ENCODE assay signal across 8 cellular contexts in the genomic region with DNA sequence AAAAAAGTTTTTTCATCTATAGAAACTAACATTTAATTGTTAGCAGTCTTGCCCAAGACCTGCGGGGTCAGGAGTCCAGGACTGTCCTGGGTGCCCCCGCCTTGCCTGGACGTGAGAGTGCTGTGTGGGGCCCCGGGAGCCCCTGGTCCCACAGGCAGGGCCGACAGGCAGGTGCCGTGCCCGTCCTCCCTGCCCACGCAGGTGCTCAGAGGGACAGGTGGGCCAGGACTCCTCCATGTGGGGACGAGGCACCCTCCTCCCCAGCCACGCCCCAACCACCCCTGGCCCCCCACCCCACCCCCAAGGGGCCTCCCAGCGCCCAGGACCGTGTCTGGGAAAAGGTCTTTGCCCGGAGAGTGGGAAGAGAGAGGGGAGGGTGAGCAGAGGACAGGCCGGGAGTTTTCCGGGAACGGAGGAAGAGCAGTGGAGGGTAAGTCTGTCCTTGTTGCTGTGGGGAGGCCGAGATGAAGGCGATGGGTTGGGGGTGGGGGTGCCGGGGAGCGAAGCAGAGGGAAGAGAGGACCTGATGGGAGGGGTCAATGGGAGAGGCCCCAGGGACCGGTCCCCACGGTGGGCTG. TPM values are rescaled to one million over a fixed set of nuclear protein-coding genes. Genes with fewer than 3 reads are reported as not detected.
A peak's percentile ranks its signal among the peaks of the same experiment; 100 is the strongest.
DNase-seq lines count a peak whose midpoint lies in the region; ATAC-seq, FAIRE-seq and TF ChIP-seq lines count a peak whose summit lies in the region.

No MANE protein-coding gene starts in this region.

- no peak for TF ChIP-seq POLR2A in GM12878 (IDR thresholded peaks at IDR 0.05; ENCODE audit: low read depth, low read length)
- TF ChIP-seq POLR2A in lower leg skin (IDR thresholded peaks at IDR 0.05) = no peak

- no peaks in the 10 kb centered on the region for H3K9me3 Mint-ChIP-seq in activated T-cell treated with anti-CD3 and anti-CD28 coated beads, Interleukin-2, amount 50 U/mL, for 72 hours

- peak overlapping the region; percentile 62 for H3K9ac ChIP-seq in GM12878 (ENCODE audit: control insufficient read depth, insufficient read depth, low read length)

- no peak for TF ChIP-seq CTCF in GM12878 (IDR thresholded peaks at IDR 0.05 in 2 of 3, conservative IDR thresholded peaks at IDR 0.05 in 1 of 3; ENCODE audit: control insufficient read depth in 2 of 3, extremely low read depth in 1 of 3, insufficient read depth in 1 of 3, low read depth in 3 of 3, low read length in 3 of 3)
- TF ChIP-seq CTCF in lower leg skin (IDR thresholded peaks at IDR 0.05) = no peak
- TF ChIP-seq CTCF in upper lobe of right lung (IDR thresholded peaks at IDR 0.05) = no peak

- H3K4me1 Mint-ChIP-seq in activated T-cell treated with anti-CD3 and anti-CD28 coated beads, Interleukin-2, amount 50 U/mL, for 72 hours (ENCODE audit: low read depth) = peaks cover 24% of the 10 kb centered on the region

- POLR2A ChIA-PET in GM12878 (lab: Charles Lee) = interaction anchor here (0.7 to 3.0 kb wide), 4 partner anchors 43 to 274 kb away, joined by 3 to 19 read pairs (median 4); a partner anchor contains a TSS

- H3K4me3 ChIP-seq in GM12878 = peak overlapping the region; percentile 77; the same call in 1 of the 2 replicates
- peak overlapping the region; percentile 33 for H3K4me3 ChIP-seq in lower leg skin (ENCODE audit: low read depth, poor library complexity, severe bottlenecking)
- peak overlapping the region; percentile 81 for H3K4me3 ChIP-seq in upper lobe of right lung

- H3K36me3 ChIP-seq in GM12878 (ENCODE audit: control insufficient read depth in 2 of 2, insufficient read depth in 2 of 2, low read length in 1 of 2) (no peaks in the 10 kb centered on the region), upper lobe of right lung (no peaks in the 10 kb centered on the region)

- CTCF ChIA-PET in GM12878 (lab: Yijun Ruan, JAX) = interaction anchor here (1.0 to 3.5 kb wide), 4 partner anchors 81 to 114 kb away, joined by 3 to 163 read pairs (median 39); a partner anchor contains a TSS

- intact Hi-C loops in GM12878 (cut with micrococcal nuclease; ENCODE audit: unreplicated experiment) = loop anchor here (10.0 kb wide), 1 partner anchor 155 kb away; a partner anchor contains a TSS
- intact Hi-C loops in lower leg skin (cut with DNase I; ENCODE audit: low total_unique reads) = loop anchor here (2.0 to 10.0 kb wide), 2 partner anchors 55 to 95 kb away; a partner anchor contains a TSS
- intact Hi-C loops in upper lobe of right lung (cut with DNase I) = loop anchor here (10.0 kb wide), 1 partner anchor 85 kb away; a partner anchor contains a TSS

- H3K9me3 ChIP-seq in GM12878 (replicated peaks; ENCODE audit: control insufficient read depth, insufficient read depth, low read length) = no peaks in the 10 kb centered on the region
- no peaks in the 10 kb centered on the region for H3K9me3 ChIP-seq in upper lobe of right lung

- FAIRE-seq in GM12878 (lab: Jason Lieb, UNC) = no peak

- H3K36me3 Mint-ChIP-seq in activated T-cell treated with anti-CD3 and anti-CD28 coated beads, Interleukin-2, amount 50 U/mL, for 72 hours (ENCODE audit: insufficient read depth in 2 of 2) = no peaks in the 10 kb centered on the region

- DNase-seq in activated T-cell treated with anti-CD3 and anti-CD28 coated beads, Interleukin-2, amount 50 U/mL, for 72 hours = no peak
- DNase-seq in activated T-cell treated with anti-CD3 and anti-CD28 coated beads, Interleukin-2, amount 50 U/mL, for 1 hour = no peak
- DNase-seq in GM12878 (ENCODE audit: low read depth, low spot score) (no peak), lower leg skin (ENCODE audit: low spot score in 2 of 2) (no peak), upper lobe of right lung (no peak), superior temporal gyrus (ENCODE audit: extremely low spot score) (no peak), NCI-H69 (lab: John Stamatoyannopoulos, UW) (no peak)

- in situ Hi-C loops in GM12878 (cut with MboI) = loop anchor here (5.0 kb wide), 1 partner anchor 88 kb away; no protein-coding TSS in a partner anchor

- H3K4me1 ChIP-seq in GM12878 (ENCODE audit: control insufficient read depth, insufficient read depth, low read length) (peaks cover 10% of the 10 kb centered on the region), upper lobe of right lung (peaks cover 20% of the 10 kb centered on the region)

- H2AFZ ChIP-seq in GM12878 (ENCODE audit: control insufficient read depth, low read depth, low read length) = peak overlapping the region; percentile 97

- 18% methylated on average over 18 of the region's 22 CpGs for WGBS in GM12878 (ENCODE audit: insufficient coverage, insufficient replicate concordance, low lambda C conversion rate, missing lambda C conversion rate)
- WGBS in lower leg skin, 2 donors = 14 to 22% methylated on average over 19 to 20 of the region's 22 CpGs

- H3K4me3 Mint-ChIP-seq in activated T-cell treated with anti-CD3 and anti-CD28 coated beads, Interleukin-2, amount 50 U/mL, for 72 hours = peak overlapping the region; percentile 79 to 81

- RAD21 ChIA-PET in GM12878 (lab: Charles Lee; ENCODE audit: unreplicated experiment) = interaction anchor here (1.0 kb wide), 1 partner anchor 86 kb away, joined by 9 read pairs; no protein-coding TSS in a partner anchor

- H3K27me3 Mint-ChIP-seq in activated T-cell treated with anti-CD3 and anti-CD28 coated beads, Interleukin-2, amount 50 U/mL, for 72 hours (ENCODE audit: low read depth) = no peaks in the 10 kb centered on the region

- no TSS peak for BruUV-seq in GM12878 (replicated peaks; lab: Mats Ljungman, UMichigan)

- H3K27ac Mint-ChIP-seq in activated T-cell treated with anti-CD3 and anti-CD28 coated beads, Interleukin-2, amount 50 U/mL, for 72 hours = peak overlapping the region; percentile 57

- SMC1A ChIA-PET in GM12878 (lab: Charles Lee; ENCODE audit: uncharacterized antibody, unreplicated experiment) = interaction anchor here (1.0 kb wide), 1 partner anchor 85 kb away, joined by 7 read pairs; no protein-coding TSS in a partner anchor

- TF ChIP-seq EP300 in GM12878 (IDR thresholded peaks at IDR 0.05; ENCODE audit: borderline replicate concordance in 1 of 2, control insufficient read depth in 1 of 2, low read depth in 2 of 2, low read length in 2 of 2) = no peak

- H3K27me3 ChIP-seq in GM12878 (replicated peaks in 1 of 2; ENCODE audit: control insufficient read depth in 2 of 2, insufficient read depth in 2 of 2, low read length in 1 of 2) = no peaks in the 10 kb centered on the region
- no peaks in the 10 kb centered on the region for H3K27me3 ChIP-seq in upper lobe of right lung

- H3K27ac ChIP-seq in GM12878 (ENCODE audit: control insufficient read depth, insufficient read depth) (peak overlapping the region; percentile 53), upper lobe of right lung (peak overlapping the region; percentile 89)

- no peak for ATAC-seq in activated T-cell treated with anti-CD3 and anti-CD28 coated beads, Interleukin-2, amount 50 U/mL, for 72 hours (replicated peaks in 1 of 2)
- ATAC-seq in GM12878 (peak; percentile 12; the same call in 2 of the 3 replicates), upper lobe of right lung (no peak), GM18867 (IDR thresholded peaks at IDR 0.05; ENCODE audit: unreplicated experiment) (no peak)

- peaks cover under 1% of the 10 kb centered on the region; the same call in 1 of the 2 replicates for H3K79me2 ChIP-seq in GM12878 (ENCODE audit: control insufficient read depth, insufficient read depth, low read length)

- peak overlapping the region; percentile 98 for H3K4me2 ChIP-seq in GM12878 (ENCODE audit: control insufficient read depth, insufficient read depth)

- TF ChIP-seq RAD21 in GM12878 (IDR thresholded peaks at IDR 0.05; ENCODE audit: insufficient read depth, low read depth, low read length) = no peak

- no peaks in the 10 kb centered on the region for H4K20me1 ChIP-seq in GM12878 (ENCODE audit: control insufficient read depth, insufficient read depth)

RNA-seq across cellular contexts. Expression of a gene that starts 2.7 kb away (rescaled TPM):
- 1 to 10 TPM; 1.0 to 1.4 TPM for total RNA-seq in activated T-cell treated with anti-CD3 and anti-CD28 coated beads, Interleukin-2, amount 50 U/mL, for 72 hours
- total RNA-seq in GM12878 (2013; cell fraction: nucleolus; rRNA removed) = 1.1 and 2.4 TPM in 2 replicates
- total RNA-seq in GM12878 (2014; rRNA removed) = 0.40 TPM in 1 of 2 replicates, not detected in the other
- not detected in 2 replicates for total RNA-seq in GM12878 (2014; rRNA removed; fragmentation: Illumina TruSeq; extraction: Trizol)
- 0.64 TPM in 1 of 2 replicates, not detected in the other for total RNA-seq in GM12878 (2021)
- polyA plus RNA-seq in GM12878 (2011; ENCODE audit: low read depth) = not detected
- 0.20 and 0.48 TPM in 2 replicates for polyA plus RNA-seq in GM12878 (2011; rRNA removed)
- 0.07 and 0.42 TPM in 2 replicates for polyA plus RNA-seq in GM12878 (2011; cell fraction: cytosol; rRNA removed)
- 11.8 and 13.0 TPM in 2 replicates for polyA plus RNA-seq in GM12878 (2011; cell fraction: nucleus; rRNA removed)
- polyA plus RNA-seq in GM12878 (2012) = 0.72 and 0.74 TPM in 2 replicates
- 0.25 TPM in 1 of 2 replicates, not detected in the other for polyA plus RNA-seq in GM12878 (2014; fragmentation: Illumina TruSeq; extraction: Trizol)
- polyA plus RNA-seq in GM12878 (2014; fragmentation: Nextera tagmentation; extraction: Ambion mirVana) = not detected
- 0.06 and 0.41 TPM in 2 replicates for polyA plus RNA-seq in GM12878 (2014; rRNA removed)
- polyA plus RNA-seq in GM12878 (2016; fragmentation: Nextera tagmentation; extraction: Ambion mirVana) = under 1 TPM; 0.33 to 0.44 TPM
- 0.22 and 0.26 TPM in 2 replicates for polyA minus RNA-seq in GM12878 (2011; rRNA and poly(A)+ RNA removed)
- polyA minus RNA-seq in GM12878 (2011; cell fraction: cytosol; rRNA and poly(A)+ RNA removed) = not detected in 2 replicates
- polyA minus RNA-seq in GM12878 (2011; cell fraction: nucleus; rRNA and poly(A)+ RNA removed) = 1.2 and 2.8 TPM in 2 replicates
- total RNA-seq in lower leg skin = not detected
- total RNA-seq in upper lobe of right lung = 2.6 TPM

RNA-seq across cellular contexts. Expression of a gene that starts 4.3 kb away (rescaled TPM):
- total RNA-seq in activated T-cell treated with anti-CD3 and anti-CD28 coated beads, Interleukin-2, amount 50 U/mL, for 72 hours = 1 to 10 TPM; 2.6 to 3.4 TPM
- total RNA-seq in GM12878 (2013; cell fraction: nucleolus; rRNA removed) = not detected in 2 replicates
- total RNA-seq in GM12878 (2014; rRNA removed) (not detected in 2 replicates), GM12878 (2014; rRNA removed; fragmentation: Illumina TruSeq; extraction: Trizol) (not detected in 2 replicates), GM12878 (2021) (0.64 and 0.69 TPM in 2 replicates), lower leg skin (not detected), upper lobe of right lung (1.1 TPM)
- not detected for polyA plus RNA-seq in GM12878 (2011; ENCODE audit: low read depth)
- polyA plus RNA-seq in GM12878 (2011; rRNA removed) (not detected in 2 replicates), GM12878 (2014; fragmentation: Illumina TruSeq; extraction: Trizol) (not detected in 2 replicates), GM12878 (2014; fragmentation: Nextera tagmentation; extraction: Ambion mirVana) (not detected), GM12878 (2014; rRNA removed) (0.26 and 1.5 TPM in 2 replicates), GM12878 (2016; fragmentation: Nextera tagmentation; extraction: Ambion mirVana) (under 1 TPM in 1 of 2 experiments, not detected in 1; 0.50 TPM)
- polyA plus RNA-seq in GM12878 (2011; cell fraction: cytosol; rRNA removed) = 0.23 TPM in 1 of 2 replicates, not detected in the other
- polyA plus RNA-seq in GM12878 (2011; cell fraction: nucleus; rRNA removed) = 1.4 and 2.9 TPM in 2 replicates
- polyA plus RNA-seq in GM12878 (2012) = 1.4 TPM in 1 of 2 replicates, not detected in the other
- polyA minus RNA-seq in GM12878 (2011; rRNA and poly(A)+ RNA removed) = not detected in 2 replicates
- not detected in 2 replicates for polyA minus RNA-seq in GM12878 (2011; cell fraction: cytosol; rRNA and poly(A)+ RNA removed)
- 1.1 TPM in 1 of 2 replicates, not detected in the other for polyA minus RNA-seq in GM12878 (2011; cell fraction: nucleus; rRNA and poly(A)+ RNA removed)

RNA-seq across cellular contexts. Expression of a gene that starts 4.8 kb away (rescaled TPM):
- total RNA-seq in activated T-cell treated with anti-CD3 and anti-CD28 coated beads, Interleukin-2, amount 50 U/mL, for 72 hours = 10 to 100 TPM; 67.7 to 74.9 TPM
- 60.6 and 82.0 TPM in 2 replicates for total RNA-seq in GM12878 (2013; cell fraction: nucleolus; rRNA removed)
- total RNA-seq in GM12878 (2014; rRNA removed) = 84.3 and 97.3 TPM in 2 replicates
- total RNA-seq in GM12878 (2014; rRNA removed; fragmentation: Illumina TruSeq; extraction: Trizol) = 11.7 and 15.5 TPM in 2 replicates
- 70.4 and 73.0 TPM in 2 replicates for total RNA-seq in GM12878 (2021)
- 15.5 TPM for polyA plus RNA-seq in GM12878 (2011; ENCODE audit: low read depth)
- 10.6 and 29.8 TPM in 2 replicates for polyA plus RNA-seq in GM12878 (2011; rRNA removed)
- polyA plus RNA-seq in GM12878 (2011; cell fraction: cytosol; rRNA removed) = 60.0 and 119 TPM in 2 replicates
- polyA plus RNA-seq in GM12878 (2011; cell fraction: nucleus; rRNA removed) = 295 and 360 TPM in 2 replicates
- 45.0 and 50.4 TPM in 2 replicates for polyA plus RNA-seq in GM12878 (2012)
- 0.68 and 5.0 TPM in 2 replicates for polyA plus RNA-seq in GM12878 (2014; fragmentation: Illumina TruSeq; extraction: Trizol)
- 1 to 10 TPM in 1 of 2 experiments, under 1 TPM in 1; 0.21 to 1.4 TPM for polyA plus RNA-seq in GM12878 (2014; fragmentation: Nextera tagmentation; extraction: Ambion mirVana)
- 67.3 and 79.6 TPM in 2 replicates for polyA plus RNA-seq in GM12878 (2014; rRNA removed)
- 10 to 100 TPM; 59.2 to 63.4 TPM for polyA plus RNA-seq in GM12878 (2016; fragmentation: Nextera tagmentation; extraction: Ambion mirVana)
- 42.2 and 81.4 TPM in 2 replicates for polyA minus RNA-seq in GM12878 (2011; rRNA and poly(A)+ RNA removed)
- 67.9 and 75.6 TPM in 2 replicates for polyA minus RNA-seq in GM12878 (2011; cell fraction: cytosol; rRNA and poly(A)+ RNA removed)
- polyA minus RNA-seq in GM12878 (2011; cell fraction: nucleus; rRNA and poly(A)+ RNA removed) = 52.3 and 85.2 TPM in 2 replicates
- 100 to 1,000 TPM; 145 to 182 (median 154) TPM for total RNA-seq in lower leg skin
- 91.2 TPM for total RNA-seq in upper lobe of right lung

RNA-seq across cellular contexts. Expression of a gene that starts 28.0 kb away (rescaled TPM):
- not detected for total RNA-seq in activated T-cell treated with anti-CD3 and anti-CD28 coated beads, Interleukin-2, amount 50 U/mL, for 72 hours
- not detected in 2 replicates for total RNA-seq in GM12878 (2013; cell fraction: nucleolus; rRNA removed)
- not detected in 2 replicates for total RNA-seq in GM12878 (2014; rRNA removed)
- not detected in 2 replicates for total RNA-seq in GM12878 (2014; rRNA removed; fragmentation: Illumina TruSeq; extraction: Trizol)
- total RNA-seq in GM12878 (2021) = not detected in 2 replicates
- not detected for polyA plus RNA-seq in GM12878 (2011; ENCODE audit: low read depth)
- not detected in 2 replicates for polyA plus RNA-seq in GM12878 (2011; rRNA removed)
- polyA plus RNA-seq in GM12878 (2011; cell fraction: cytosol; rRNA removed) = not detected in 2 replicates
- not detected in 2 replicates for polyA plus RNA-seq in GM12878 (2011; cell fraction: nucleus; rRNA removed)
- polyA plus RNA-seq in GM12878 (2012) = not detected in 2 replicates
- polyA plus RNA-seq in GM12878 (2014; fragmentation: Illumina TruSeq; extraction: Trizol) = not detected in 2 replicates
- polyA plus RNA-seq in GM12878 (2014; fragmentation: Nextera tagmentation; extraction: Ambion mirVana) = not detected
- not detected in 2 replicates for polyA plus RNA-seq in GM12878 (2014; rRNA removed)
- polyA plus RNA-seq in GM12878 (2016; fragmentation: Nextera tagmentation; extraction: Ambion mirVana) = not detected
- not detected in 2 replicates for polyA minus RNA-seq in GM12878 (2011; rRNA and poly(A)+ RNA removed)
- not detected in 2 replicates for polyA minus RNA-seq in GM12878 (2011; cell fraction: cytosol; rRNA and poly(A)+ RNA removed)
- not detected in 2 replicates for polyA minus RNA-seq in GM12878 (2011; cell fraction: nucleus; rRNA and poly(A)+ RNA removed)
- total RNA-seq in lower leg skin = 10 to 100 TPM in 3 of 4 donors, 1 to 10 TPM in 1; 9.7 to 75.3 (median 14.8) TPM
- total RNA-seq in upper lobe of right lung = 477 TPM

RNA-seq across cellular contexts. Expression of a gene that starts 33.5 kb away (rescaled TPM):
- not detected for total RNA-seq in activated T-cell treated with anti-CD3 and anti-CD28 coated beads, Interleukin-2, amount 50 U/mL, for 72 hours
- not detected in 2 replicates for total RNA-seq in GM12878 (2013; cell fraction: nucleolus; rRNA removed)
- total RNA-seq in GM12878 (2014; rRNA removed) = not detected in 2 replicates
- not detected in 2 replicates for total RNA-seq in GM12878 (2014; rRNA removed; fragmentation: Illumina TruSeq; extraction: Trizol)
- total RNA-seq in GM12878 (2021) = not detected in 2 replicates
- not detected for polyA plus RNA-seq in GM12878 (2011; ENCODE audit: low read depth)
- not detected in 2 replicates for polyA plus RNA-seq in GM12878 (2011; rRNA removed)
- not detected in 2 replicates for polyA plus RNA-seq in GM12878 (2011; cell fraction: cytosol; rRNA removed)
- polyA plus RNA-seq in GM12878 (2011; cell fraction: nucleus; rRNA removed) = not detected in 2 replicates
- polyA plus RNA-seq in GM12878 (2012) = not detected in 2 replicates
- polyA plus RNA-seq in GM12878 (2014; fragmentation: Illumina TruSeq; extraction: Trizol) = not detected in 2 replicates
- polyA plus RNA-seq in GM12878 (2014; fragmentation: Nextera tagmentation; extraction: Ambion mirVana) = not detected
- not detected in 2 replicates for polyA plus RNA-seq in GM12878 (2014; rRNA removed)
- not detected for polyA plus RNA-seq in GM12878 (2016; fragmentation: Nextera tagmentation; extraction: Ambion mirVana)
- not detected in 2 replicates for polyA minus RNA-seq in GM12878 (2011; rRNA and poly(A)+ RNA removed)
- polyA minus RNA-seq in GM12878 (2011; cell fraction: cytosol; rRNA and poly(A)+ RNA removed) = not detected in 2 replicates
- polyA minus RNA-seq in GM12878 (2011; cell fraction: nucleus; rRNA and poly(A)+ RNA removed) = not detected in 2 replicates
- under 1 TPM in 2 of 4 donors, not detected in 2; 0.36 to 0.37 TPM for total RNA-seq in lower leg skin
- total RNA-seq in upper lobe of right lung = 5.1 TPM
